9 cellular contexts compared by ENCODE assay signal in genomic region chr19:53659292-53659691, GRCh38. TPM values are rescaled to one million over a fixed set of nuclear protein-coding genes. Genes with fewer than 3 reads are reported as not detected.
A peak's percentile ranks its signal among the peaks of the same experiment; 100 is the strongest.
DNase-seq lines count a peak whose midpoint lies in the region; FAIRE-seq and TF ChIP-seq lines count a peak whose summit lies in the region.
"Had no signal": no experiment of that assay in that cellular context is flagged by ENCODE, and none has a peak within 500 bp of the region (broad histone marks: within the 10 kb centered on the region; RNA-seq: fewer than 3 reads in every experiment).

No MANE protein-coding gene starts in this region.

- TF ChIP-seq CTCF in D721Med (IDR thresholded peaks at IDR 0.05; ENCODE audit: insufficient read depth, missing control alignments) (no peak), sigmoid colon (IDR thresholded peaks at IDR 0.05) (no peak)

- H3K27me3 ChIP-seq in subcutaneous abdominal adipose tissue (ENCODE audit: control insufficient read depth in 5 of 5, insufficient read depth in 4 of 5, low read length in 5 of 5), result peaks cover 0 to 4% (median 2%) of the 10 kb centered on the region in 5 donors
- H3K27me3 ChIP-seq in sigmoid colon, result no peaks in the 10 kb centered on the region
- H3K27me3 ChIP-seq: body of pancreas had no signal

- peak; percentile 10 for DNase-seq in NCI-H82 (lab: John Stamatoyannopoulos, UW)
- no peak for DNase-seq in NCI-H82 treated with DMSO at 0.1 percent for 48 hours (lab: John Stamatoyannopoulos, UW; ENCODE audit: unreplicated experiment)
- DNase-seq in RKO (ENCODE audit: low spot score), result peak; percentile 70
- DNase-seq in hypothalamus (lab: John Stamatoyannopoulos, UW), result peak in 27 of 51 donors; percentile 0 to 57 (median 14)
- DNase-seq in D721Med (ENCODE audit: insufficient read length, low spot score), result no peak
- no peak for DNase-seq in NCI-H1694 (lab: John Stamatoyannopoulos, UW)
- DNase-seq in sigmoid colon, result no peak

- intact Hi-C loops in sigmoid colon (cut with DNase I), result no loop called here

- H3K36me3 ChIP-seq in subcutaneous abdominal adipose tissue (ENCODE audit: control insufficient read depth in 5 of 5, insufficient read depth in 5 of 5, low read length in 5 of 5), result no peaks in the 10 kb centered on the region
- no peaks in the 10 kb centered on the region for H3K36me3 ChIP-seq in sigmoid colon

- H3K27ac ChIP-seq in subcutaneous abdominal adipose tissue (ENCODE audit: low read depth, low read length), result peak overlapping the region; percentile 60
- no peak overlapping the region for H3K27ac ChIP-seq in sigmoid colon
- H3K27ac ChIP-seq: body of pancreas had no signal

- TF ChIP-seq POLR2A in sigmoid colon (IDR thresholded peaks at IDR 0.05), result no peak

- no peak for FAIRE-seq in D721Med (lab: Jason Lieb, UNC)

- H3K9me3 ChIP-seq in subcutaneous abdominal adipose tissue (ENCODE audit: control insufficient read depth in 5 of 5, low read length in 5 of 5), result peaks cover 2 to 7% (median 3%) of the 10 kb centered on the region in 5 donors
- peaks cover 0 to 3% (median 0%) of the 10 kb centered on the region in 4 donors for H3K9me3 ChIP-seq in sigmoid colon
- H3K9me3 ChIP-seq: body of pancreas had no signal

- no peak for TF ChIP-seq EP300 in sigmoid colon (IDR thresholded peaks at IDR 0.05)

- 12 to 29% methylated on average over 6 of the region's 6 CpGs for WGBS in sigmoid colon, 2 donors

- H3K4me1 ChIP-seq in subcutaneous abdominal adipose tissue (ENCODE audit: control insufficient read depth in 5 of 5, insufficient read depth in 5 of 5, low read length in 5 of 5) (peaks cover 0 to 25% (median 4%) of the 10 kb centered on the region in 5 donors), sigmoid colon (no peaks in the 10 kb centered on the region)
- H3K4me1 ChIP-seq: body of pancreas had no signal

- no peak overlapping the region for H3K9ac ChIP-seq in subcutaneous abdominal adipose tissue (ENCODE audit: low read length in 5 of 5)

- H3K4me3 ChIP-seq in subcutaneous abdominal adipose tissue (ENCODE audit: low read depth in 1 of 5, low read length in 5 of 5), result no peak overlapping the region
- no peak overlapping the region for H3K4me3 ChIP-seq in sigmoid colon
- H3K4me3 ChIP-seq: body of pancreas had no signal

RNA-seq across cellular contexts. Expression of gene DPRX, which starts 27.5 kb away (rescaled TPM):
- total RNA-seq in sigmoid colon, result not detected
- polyA plus RNA-seq in sigmoid colon, result not detected
- total RNA-seq: body of pancreas had no signal

Comparison
In these comparisons a context has a peak if more than half of its experiments do, and no peak if none do; other contexts are left out.
1. DNase-seq: peak in NCI-H82 (single experiment), RKO (single experiment) and hypothalamus (27 of 51); none in NCI-H82 treated with DMSO at 0.1 percent for 48 hours (single experiment), D721Med (single experiment), NCI-H1694 (single experiment) and sigmoid colon (single experiment).